Comparison of ENCODE assay signal across 31 cellular contexts in genomic region chr3:170989100-170989648, GRCh38. TPM values are rescaled to one million over a fixed set of nuclear protein-coding genes. Genes with fewer than 3 reads are reported as not detected.
"Had no signal": no experiment of that assay in that cellular context is flagged by ENCODE, and none has a peak within 500 bp of the region (broad histone marks: within the 10 kb centered on the region; RNA-seq: fewer than 3 reads in every experiment).

No MANE protein-coding gene starts in this region.

- H3K4me2 ChIP-seq: hepatocyte had no signal

- H3K36me3 Mint-ChIP-seq: stimulated activated effector memory CD8-positive, alpha-beta T cell treated with anti-CD3 and anti-CD28 coated beads, Interleukin-12 subunit alpha, Interleukin-12 subunit beta, amount 100 ng/mL, for 72 hours had no signal

- H3K27ac ChIP-seq: hepatocyte, left ventricle myocardium inferior, pancreas, prostate gland, sigmoid colon, spleen, tibial nerve, upper lobe of left lung, vagina had no signal

- H3K27ac Mint-ChIP-seq: naive thymus-derived CD4-positive, alpha-beta T cell; natural killer cell treated with Interleukin-12 subunit alpha and Interleukin-12 subunit beta and Interleukin-15 and Interleukin-18, amount 100 ng/mL, for 72 hours; stimulated activated effector memory CD8-positive, alpha-beta T cell treated with anti-CD3 and anti-CD28 coated beads, Interleukin-12 subunit alpha, Interleukin-12 subunit beta, amount 100 ng/mL, for 72 hours; stimulated activated naive CD8-positive, alpha-beta T cell treated with anti-CD3 and anti-CD28 coated beads, Interleukin-15, amount 100 ng/mL, for 72 hours had no signal

- H3K4me1 Mint-ChIP-seq: naive thymus-derived CD4-positive, alpha-beta T cell; stimulated activated effector memory CD8-positive, alpha-beta T cell treated with anti-CD3 and anti-CD28 coated beads, Interleukin-12 subunit alpha, Interleukin-12 subunit beta, amount 100 ng/mL, for 72 hours; stimulated activated naive CD8-positive, alpha-beta T cell treated with anti-CD3 and anti-CD28 coated beads, Interleukin-15, amount 100 ng/mL, for 72 hours had no signal

- H3K27me3 ChIP-seq: hepatocyte, pancreas, sigmoid colon, tibial nerve, upper lobe of left lung, vagina had no signal

- H3K9me3 ChIP-seq: mucosa of descending colon, pancreas, prostate gland, vagina had no signal

- H3K9me3 Mint-ChIP-seq: natural killer cell treated with Interleukin-12 subunit alpha and Interleukin-12 subunit beta and Interleukin-15 and Interleukin-18, amount 100 ng/mL, for 72 hours; stimulated activated effector memory CD8-positive, alpha-beta T cell treated with anti-CD3 and anti-CD28 coated beads, Interleukin-12 subunit alpha, Interleukin-12 subunit beta, amount 100 ng/mL, for 72 hours; stimulated activated naive CD8-positive, alpha-beta T cell treated with anti-CD3 and anti-CD28 coated beads, Interleukin-15, amount 100 ng/mL, for 72 hours had no signal

- H3K4me3 Mint-ChIP-seq: naive thymus-derived CD4-positive, alpha-beta T cell; natural killer cell treated with Interleukin-12 subunit alpha and Interleukin-12 subunit beta and Interleukin-15 and Interleukin-18, amount 100 ng/mL, for 72 hours; stimulated activated effector memory CD8-positive, alpha-beta T cell treated with anti-CD3 and anti-CD28 coated beads, Interleukin-12 subunit alpha, Interleukin-12 subunit beta, amount 100 ng/mL, for 72 hours; stimulated activated naive CD8-positive, alpha-beta T cell treated with anti-CD3 and anti-CD28 coated beads, Interleukin-15, amount 100 ng/mL, for 72 hours had no signal

- H2AFZ ChIP-seq: hepatocyte had no signal

- H3K36me3 ChIP-seq: left ventricle myocardium inferior, pancreas, prostate gland, sigmoid colon, spleen, tibial nerve, upper lobe of left lung, vagina had no signal

- ATAC-seq: left colon; mucosa of descending colon; naive thymus-derived CD4-positive, alpha-beta T cell; right cardiac atrium; stimulated activated effector memory CD8-positive, alpha-beta T cell treated with anti-CD3 and anti-CD28 coated beads, Interleukin-12 subunit alpha, Interleukin-12 subunit beta, amount 100 ng/mL, for 72 hours; stimulated activated naive CD8-positive, alpha-beta T cell treated with anti-CD3 and anti-CD28 coated beads, Interleukin-15, amount 100 ng/mL, for 72 hours had no signal

- H3K79me2 ChIP-seq: hepatocyte had no signal

- DNase-seq: kidney; left colon; left ventricle myocardium inferior; midbrain; naive thymus-derived CD4-positive, alpha-beta T cell; nucleus accumbens; retina; right cardiac atrium; sigmoid colon; small intestine; spleen; stimulated activated CD4-positive, alpha-beta T cell treated with anti-CD3 and anti-CD28 coated beads, Interleukin-4, amount 100 ng/mL, for 24 hours; stimulated activated naive CD4-positive, alpha-beta T cell treated with Interleukin-2 at 50 U/mL for 16 hours; stimulated activated naive CD8-positive, alpha-beta T cell treated with anti-CD3 and anti-CD28 coated beads, Interleukin-15, amount 100 ng/mL, for 72 hours; substantia nigra had no signal

- H3K4me3 ChIP-seq: hepatocyte, left ventricle myocardium inferior, lung, mucosa of descending colon, pancreas, prostate gland, sigmoid colon, spleen, tibial nerve, upper lobe of left lung, vagina had no signal

- H3K4me1 ChIP-seq: left ventricle myocardium inferior, pancreas, prostate gland, sigmoid colon, spleen, tibial nerve, upper lobe of left lung, vagina had no signal

- FAIRE-seq: kidney, pancreas, small intestine had no signal

RNA-seq across cellular contexts. Expression of gene SLC2A2, which starts 37.3 kb away (rescaled TPM):
- total RNA-seq: left colon; left ventricle myocardium inferior; lower leg skin; mucosa of descending colon; myocyte; naive thymus-derived CD4-positive, alpha-beta T cell; natural killer cell treated with Interleukin-12 subunit alpha and Interleukin-12 subunit beta and Interleukin-15 and Interleukin-18, amount 100 ng/mL, for 72 hours; osteoblast; prostate gland; right cardiac atrium; sigmoid colon; spleen; temporal lobe; tibial nerve; urinary bladder; vagina had no signal
- polyA plus RNA-seq: lung; naive thymus-derived CD4-positive, alpha-beta T cell; neural cell; right cardiac atrium; sigmoid colon; spleen had no signal
